Comparison of ENCODE assay signal across 10 cellular contexts in genomic region chr17:4854181-4854681, GRCh38. TPM values are rescaled to one million over a fixed set of nuclear protein-coding genes. Genes with fewer than 3 reads are reported as not detected.
A peak's percentile ranks its signal among the peaks of the same experiment; 100 is the strongest.
DNase-seq lines count a peak whose midpoint lies in the region; ATAC-seq and TF ChIP-seq lines count a peak whose summit lies in the region.
"Had no signal": no experiment of that assay in that cellular context is flagged by ENCODE, and none has a peak within 500 bp of the region (broad histone marks: within the 10 kb centered on the region; RNA-seq: fewer than 3 reads in every experiment).

No MANE protein-coding gene starts in this region.

- no peaks in the 10 kb centered on the region for H3K9me3 ChIP-seq in neural cell (ENCODE audit: low read length)

- no peak for TF ChIP-seq RAD21 in neural cell (conservative IDR thresholded peaks at IDR 0.05)

- no peak for TF ChIP-seq EP300 in neural cell (conservative IDR thresholded peaks at IDR 0.05; ENCODE audit: poor library complexity, severe bottlenecking)

- H3K9me2 ChIP-seq in neural cell (ENCODE audit: insufficient read depth, low read length): no peaks in the 10 kb centered on the region

- H3K4me2 ChIP-seq in neural cell (ENCODE audit: low read length): no peak overlapping the region

- no peaks in the 10 kb centered on the region for H3K79me2 ChIP-seq in neural cell (replicated peaks; ENCODE audit: insufficient read depth, low read length)

- peak overlapping the region in 55 of 59 donors; percentile 16 to 97 (median 69) for H3K27ac ChIP-seq in dorsolateral prefrontal cortex
- H3K27ac ChIP-seq in neural cell (ENCODE audit: low read length): peak overlapping the region; percentile 65

- DNase-seq in ELR (ENCODE audit: low read depth) (peak; percentile 44), NCI-H1694 treated with DMSO at 0.1 percent for 48 hours (lab: John Stamatoyannopoulos, UW) (peak; percentile 90), dorsolateral prefrontal cortex (peak in 1 of 10 donors; percentile 70), SHP77 treated with DMSO at 0.1 percent for 48 hours (lab: John Stamatoyannopoulos, UW) (no peak), NCI-H69 (lab: John Stamatoyannopoulos, UW) (no peak), NCI-H128 (lab: John Stamatoyannopoulos, UW; ENCODE audit: unreplicated experiment) (no peak)
- DNase-seq: kidney, T1000 had no signal

- intact Hi-C loops in dorsolateral prefrontal cortex (cut with DNase I): loop anchor here (2.0 kb wide), 2 partner anchors 13 to 17 kb away; no protein-coding TSS in a partner anchor

- ATAC-seq in HG02970 (IDR thresholded peaks at IDR 0.05; ENCODE audit: low FRiP score, unreplicated experiment): no peak

- H3K27me3 ChIP-seq in dorsolateral prefrontal cortex (no peaks in the 10 kb centered on the region), neural cell (ENCODE audit: insufficient read depth, low read depth, low read length) (no peaks in the 10 kb centered on the region)

- H3K9ac ChIP-seq in neural cell (ENCODE audit: low read length): peak overlapping the region; percentile 13

- no peak overlapping the region for H3K4me3 ChIP-seq in dorsolateral prefrontal cortex
- no peak overlapping the region for H3K4me3 ChIP-seq in neural cell (ENCODE audit: low read length)

- no peaks in the 10 kb centered on the region for H3F3A ChIP-seq in neural cell (ENCODE audit: insufficient read depth, low read length, poor library complexity, severe bottlenecking)

- no peaks in the 10 kb centered on the region for H3K36me3 ChIP-seq in neural cell (ENCODE audit: insufficient read depth, low read length)

- no peak overlapping the region for H2AFZ ChIP-seq in neural cell (ENCODE audit: low read depth, low read length)

- H4K20me1 ChIP-seq in neural cell (ENCODE audit: insufficient read depth): no peaks in the 10 kb centered on the region

- TF ChIP-seq CTCF in dorsolateral prefrontal cortex (IDR thresholded peaks at IDR 0.05 in 54 of 56, conservative IDR thresholded peaks at IDR 0.05 in 2 of 56; ENCODE audit: low read depth in 1 of 56, partially characterized antibody in 56 of 56) (no peak), neural cell (IDR thresholded peaks at IDR 0.05; ENCODE audit: poor library complexity, severe bottlenecking) (no peak)

TF ChIP-seq in neural cell, 6 proteins besides CTCF, POLR2A, EP300 and RAD21:
- TF ChIP-seq POLR2AphosphoS5 (IDR thresholded peaks at IDR 0.05) (peak; percentile 23), REST (IDR thresholded peaks at IDR 0.05; ENCODE audit: borderline replicate concordance) (no peak)

RNA-seq across cellular contexts. Expression of gene MINK1, which starts 21.1 kb away (rescaled TPM):
- 100 to 1,000 TPM; 153 to 287 (median 196) TPM for total RNA-seq in dorsolateral prefrontal cortex
- polyA plus RNA-seq in neural cell: 38.1 and 51.4 TPM in 2 replicates
- 50.2 and 54.6 TPM in 2 replicates for polyA minus RNA-seq in neural cell

RNA-seq across cellular contexts. Expression of gene C17orf107, which starts 45.1 kb away (rescaled TPM):
- total RNA-seq in dorsolateral prefrontal cortex: 10 to 100 TPM in 80 of 120 experiments, 1 to 10 TPM in 40; 4.7 to 18.4 (median 11.2) TPM
- polyA plus RNA-seq in neural cell: 0.45 and 2.1 TPM in 2 replicates
- polyA minus RNA-seq in neural cell: 1.7 and 3.4 TPM in 2 replicates

RNA-seq across cellular contexts. Expression of gene PLD2, which starts 47.3 kb away (rescaled TPM):
- total RNA-seq in dorsolateral prefrontal cortex: 10 to 100 TPM; 15.8 to 64.8 (median 35.8) TPM
- 2.0 and 3.9 TPM in 2 replicates for polyA plus RNA-seq in neural cell
- 2.7 and 4.2 TPM in 2 replicates for polyA minus RNA-seq in neural cell

RNA-seq across cellular contexts. Expression of gene CHRNE, which starts 48.7 kb away (rescaled TPM):
- 1 to 10 TPM in 67 of 120 experiments, under 1 TPM in 52, not detected in 1; 0.34 to 4.3 (median 1.1) TPM for total RNA-seq in dorsolateral prefrontal cortex
- polyA plus RNA-seq in neural cell: 0.25 TPM in 1 of 2 replicates, not detected in the other
- not detected in 2 replicates for polyA minus RNA-seq in neural cell

Comparison
In these comparisons a context has a peak if more than half of its experiments do, and no peak if none do; other contexts are left out.
1. DNase-seq: peak in ELR (single experiment) and NCI-H1694 treated with DMSO at 0.1 percent for 48 hours (single experiment); none in SHP77 treated with DMSO at 0.1 percent for 48 hours (single experiment), NCI-H69 (single experiment) and NCI-H128 (single experiment).